Comparison of ENCODE assay signal across 1 cellular context in genomic region chr12:112374166-112374740, GRCh38.
A peak's percentile ranks its signal among the peaks of the same experiment; 100 is the strongest.
TF ChIP-seq lines count a peak whose summit lies in the region.

No MANE protein-coding gene starts in this region.

TF ChIP-seq in HepG2, 621 proteins besides CTCF, POLR2A, EP300 and RAD21:
- peak; percentile 97 for TF ChIP-seq ZNF691 (CRISPR knock-in tag; IDR thresholded peaks at IDR 0.05; ENCODE audit: borderline replicate concordance, low read depth)
- TF ChIP-seq ZNF605 (CRISPR knock-in tag; IDR thresholded peaks at IDR 0.05): peak; percentile 39; the same call in 1 of the 2 replicates
- no peak for TF ChIP-seq ZFYVE20 (CRISPR knock-in tag; IDR thresholded peaks at IDR 0.05; ENCODE audit: borderline replicate concordance, low read depth)
- TF ChIP-seq SALL1 (CRISPR knock-in tag; IDR thresholded peaks at IDR 0.05): peak; percentile 41; the same call in 1 of the 2 replicates
- TF ChIP-seq ARHGAP35 (CRISPR knock-in tag; IDR thresholded peaks at IDR 0.05; ENCODE audit: borderline replicate concordance): no peak
- peak; percentile 99 for TF ChIP-seq ZNF18 (CRISPR knock-in tag; IDR thresholded peaks at IDR 0.05; ENCODE audit: insufficient replicate concordance)
- TF ChIP-seq, protein P1, sequence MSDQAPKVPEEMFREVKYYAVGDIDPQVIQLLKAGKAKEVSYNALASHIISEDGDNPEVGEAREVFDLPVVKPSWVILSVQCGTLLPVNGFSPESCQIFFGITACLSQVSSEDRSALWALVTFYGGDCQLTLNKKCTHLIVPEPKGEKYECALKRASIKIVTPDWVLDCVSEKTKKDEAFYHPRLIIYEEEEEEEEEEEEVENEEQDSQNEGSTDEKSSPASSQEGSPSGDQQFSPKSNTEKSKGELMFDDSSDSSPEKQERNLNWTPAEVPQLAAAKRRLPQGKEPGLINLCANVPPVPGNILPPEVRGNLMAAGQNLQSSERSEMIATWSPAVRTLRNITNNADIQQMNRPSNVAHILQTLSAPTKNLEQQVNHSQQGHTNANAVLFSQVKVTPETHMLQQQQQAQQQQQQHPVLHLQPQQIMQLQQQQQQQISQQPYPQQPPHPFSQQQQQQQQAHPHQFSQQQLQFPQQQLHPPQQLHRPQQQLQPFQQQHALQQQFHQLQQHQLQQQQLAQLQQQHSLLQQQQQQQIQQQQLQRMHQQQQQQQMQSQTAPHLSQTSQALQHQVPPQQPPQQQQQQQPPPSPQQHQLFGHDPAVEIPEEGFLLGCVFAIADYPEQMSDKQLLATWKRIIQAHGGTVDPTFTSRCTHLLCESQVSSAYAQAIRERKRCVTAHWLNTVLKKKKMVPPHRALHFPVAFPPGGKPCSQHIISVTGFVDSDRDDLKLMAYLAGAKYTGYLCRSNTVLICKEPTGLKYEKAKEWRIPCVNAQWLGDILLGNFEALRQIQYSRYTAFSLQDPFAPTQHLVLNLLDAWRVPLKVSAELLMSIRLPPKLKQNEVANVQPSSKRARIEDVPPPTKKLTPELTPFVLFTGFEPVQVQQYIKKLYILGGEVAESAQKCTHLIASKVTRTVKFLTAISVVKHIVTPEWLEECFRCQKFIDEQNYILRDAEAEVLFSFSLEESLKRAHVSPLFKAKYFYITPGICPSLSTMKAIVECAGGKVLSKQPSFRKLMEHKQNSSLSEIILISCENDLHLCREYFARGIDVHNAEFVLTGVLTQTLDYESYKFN (CRISPR knock-in tag; conservative IDR thresholded peaks at IDR 0.05): 0 out of 2 replicates have a peak, but pooled peaks have one; percentile 14
TF ChIP-seq in HepG2: peak in this region for 5.
